1 cellular context compared by ENCODE assay signal in genomic region chr7:29614229-29614628, GRCh38.
TF ChIP-seq lines count a peak whose summit lies in the region.

No MANE protein-coding gene starts in this region.

TF ChIP-seq in SK-N-SH, 30 proteins besides CTCF, POLR2A, EP300 and RAD21:
- TF ChIP-seq REST (IDR thresholded peaks at IDR 0.05; ENCODE audit: low read depth, low read length) (no peak), TAF1 (IDR thresholded peaks at IDR 0.05; ENCODE audit: borderline replicate concordance, low read depth, low read length) (no peak), ELF1 (IDR thresholded peaks at IDR 0.05) (no peak)
TF ChIP-seq in SK-N-SH: peak in this region for 0.
